In genomic region chr6:133352046-133352445, GRCh38 we compare ENCODE assay signal across 17 cellular contexts.
A peak's percentile ranks its signal among the peaks of the same experiment; 100 is the strongest.
DNase-seq lines count a peak whose midpoint lies in the region; ATAC-seq and TF ChIP-seq lines count a peak whose summit lies in the region.
"Had no signal": no experiment of that assay in that cellular context is flagged by ENCODE, and none has a peak within 500 bp of the region (broad histone marks: within the 10 kb centered on the region; RNA-seq: fewer than 3 reads in every experiment).

No MANE protein-coding gene starts in this region.

- H3K27ac Mint-ChIP-seq in progenitor cell of endocrine pancreas = no peak overlapping the region
- H3K27ac Mint-ChIP-seq: CD4-positive, alpha-beta T cell; HFFc6 had no signal

- peaks cover 17% of the 10 kb centered on the region for H3K79me2 ChIP-seq in PC-3 (ENCODE audit: low read length)

- DNase-seq in DMS53 (lab: John Stamatoyannopoulos, UW) (peak; percentile 25), PC-3 (peak; percentile 65), psoas muscle (no peak), iPS-NIHi11 (ENCODE audit: low spot score) (no peak), progenitor cell of endocrine pancreas (ENCODE audit: low spot score, unreplicated experiment) (no peak)
- DNase-seq: AML-193; Caco-2; CD4-positive, alpha-beta T cell; DMS79 treated with DMSO at 0.1 percent for 48 hours; GF-D8; GOT3; H7; HFFc6 had no signal

- H2AFZ ChIP-seq in PC-3 (ENCODE audit: low read length) = no peak overlapping the region

- no peaks in the 10 kb centered on the region for H3K9me3 ChIP-seq in PC-3 (ENCODE audit: low read length)
- no peaks in the 10 kb centered on the region for H3K9me3 ChIP-seq in psoas muscle
- H3K9me3 ChIP-seq: Caco-2 had no signal

- no peaks in the 10 kb centered on the region for H3K27me3 Mint-ChIP-seq in progenitor cell of endocrine pancreas

- POLR2A ChIA-PET in PC-3 (lab: Charles Lee; ENCODE audit: unreplicated experiment) = interaction anchor here (0.6 kb wide), 1 partner anchor 16 kb away, joined by 4 read pairs; no protein-coding TSS in a partner anchor

- WGBS in psoas muscle, 3 donors = 75 to 95% (median 82%) methylated on average over 1 of the region's 1 CpG

- H3F3A ChIP-seq in PC-3 (ENCODE audit: low read length, unreplicated experiment) = no peaks in the 10 kb centered on the region

- no peak overlapping the region for H3K4me3 ChIP-seq in PC-3 (ENCODE audit: low read length)
- no peak overlapping the region for H3K4me3 ChIP-seq in psoas muscle

- H3K4me1 ChIP-seq in PC-3 (ENCODE audit: insufficient read depth, low read length) (peaks cover 22% of the 10 kb centered on the region), psoas muscle (peaks cover 45% of the 10 kb centered on the region)
- H3K4me1 ChIP-seq: Caco-2 had no signal

- H3K4me1 Mint-ChIP-seq in progenitor cell of endocrine pancreas (ENCODE audit: low read depth) = peaks cover 1% of the 10 kb centered on the region

- peak overlapping the region; percentile 12 for H3K4me2 ChIP-seq in PC-3 (ENCODE audit: low read length)

- peak; percentile 67 for ATAC-seq in PC-3
- ATAC-seq in psoas muscle = no peak
- no peak for ATAC-seq in HG02870 (IDR thresholded peaks at IDR 0.05; ENCODE audit: unreplicated experiment)
- ATAC-seq: HCT116, HepG2 had no signal

- H3K9me2 ChIP-seq in PC-3 (replicated peaks; ENCODE audit: low read length) = no peaks in the 10 kb centered on the region

- H3K36me3 ChIP-seq in PC-3 (ENCODE audit: low read depth, low read length) (0 out of 2 replicates have a peak, but pooled peaks cover 4% of the 10 kb centered on the region), psoas muscle (ENCODE audit: insufficient read depth in 1 of 2, low read depth in 1 of 2) (no peaks in the 10 kb centered on the region)

- no peaks in the 10 kb centered on the region for H4K20me1 ChIP-seq in PC-3 (ENCODE audit: low read length)

- H3K9me3 Mint-ChIP-seq in progenitor cell of endocrine pancreas (ENCODE audit: low read depth) = no peaks in the 10 kb centered on the region
- H3K9me3 Mint-ChIP-seq: CD4-positive, alpha-beta T cell had no signal

- no peak overlapping the region for H3K9ac ChIP-seq in PC-3 (ENCODE audit: low read length)

- BruUV-seq in PC-3 (replicated peaks; lab: Mats Ljungman, UMichigan) = no TSS peak

- H3K27me3 ChIP-seq in PC-3 (ENCODE audit: low read length) (no peaks in the 10 kb centered on the region), psoas muscle (ENCODE audit: insufficient read depth in 3 of 3, low read length in 2 of 3) (no peaks in the 10 kb centered on the region)

- H3K27ac ChIP-seq in PC-3 (ENCODE audit: low read length) (peak overlapping the region; percentile 31), psoas muscle (peak overlapping the region; percentile 65)
- H3K27ac ChIP-seq: C4-2B had no signal

- intact Hi-C loops in PC-3 (cut with micrococcal nuclease) (loop anchor here (10.0 kb wide), 1 partner anchor 517 kb away; no protein-coding TSS in a partner anchor), psoas muscle (cut with DNase I) (no loop called here)

- H3K36me3 Mint-ChIP-seq in progenitor cell of endocrine pancreas (ENCODE audit: insufficient read depth) = no peaks in the 10 kb centered on the region

- TF ChIP-seq CTCF in PC-3 (conservative IDR thresholded peaks at IDR 0.05; ENCODE audit: low read depth, low read length) = no peak
- TF ChIP-seq CTCF in psoas muscle (IDR thresholded peaks at IDR 0.05) = no peak
- TF ChIP-seq CTCF in progenitor cell of endocrine pancreas (IDR thresholded peaks at IDR 0.05; ENCODE audit: unreplicated experiment) = no peak

- H3K4me3 Mint-ChIP-seq in progenitor cell of endocrine pancreas (ENCODE audit: low read depth) = no peak overlapping the region
- H3K4me3 Mint-ChIP-seq: CD4-positive, alpha-beta T cell; HFFc6 had no signal

- CTCF ChIA-PET in PC-3 (lab: Charles Lee) = no interaction called here

Comparison
In these comparisons a context has a peak if more than half of its experiments do, and no peak if none do; other contexts are left out.
1. DNase-seq: peak in DMS53 (single experiment) and PC-3 (single experiment); none in psoas muscle (0 of 2), iPS-NIHi11 (single experiment) and progenitor cell of endocrine pancreas (single experiment).